In genomic region chr20:46784450-46785127, GRCh38 we compare ENCODE assay signal across 1 cellular context.
TF ChIP-seq lines count a peak whose summit lies in the region.

No MANE protein-coding gene starts in this region.

TF ChIP-seq in IMR-90, 13 proteins besides CTCF, POLR2A, EP300 and RAD21:
- TF ChIP-seq BHLHE40 (IDR thresholded peaks at IDR 0.05; ENCODE audit: low read depth, low read length) (no peak), USF2 (IDR thresholded peaks at IDR 0.05; ENCODE audit: low read depth, low read length) (peak; percentile 60)
